ENCODE assay signal across 10 cellular contexts in the genomic region with DNA sequence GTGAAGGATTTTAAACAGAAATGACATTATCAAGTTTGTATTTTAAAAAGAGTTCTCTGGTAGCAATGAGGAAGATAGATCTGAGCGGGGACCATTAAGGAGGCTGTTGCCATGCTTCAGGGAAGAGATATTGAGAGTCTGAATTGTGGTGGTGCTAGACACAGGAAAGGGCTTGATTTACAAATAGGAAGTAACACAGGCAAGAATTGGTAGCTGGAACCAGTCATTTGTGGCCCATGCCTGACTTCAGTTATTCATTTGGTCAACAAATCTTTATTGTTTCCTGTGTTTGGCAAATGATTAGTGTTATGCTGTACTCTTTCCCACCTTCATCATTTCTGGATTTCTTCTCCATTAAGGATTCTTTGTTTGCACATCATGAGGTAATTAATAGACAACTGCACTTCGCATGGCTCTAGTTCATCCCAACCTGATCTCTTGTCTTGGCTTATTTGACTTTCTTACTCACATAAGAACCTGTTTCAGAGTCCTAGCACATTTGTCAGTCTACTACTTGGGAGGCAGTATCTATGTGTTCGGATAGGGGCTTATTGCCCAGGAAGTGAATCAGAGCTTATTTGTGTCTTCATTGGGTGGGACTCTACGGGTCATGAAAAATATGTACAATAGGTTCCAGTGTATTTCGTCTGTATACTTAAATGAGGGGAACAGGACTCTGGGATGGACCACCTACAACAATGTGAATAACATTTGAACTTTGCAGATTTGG. TPM values are rescaled to one million over a fixed set of nuclear protein-coding genes. Genes with fewer than 3 reads are reported as not detected.
DNase-seq lines count a peak whose midpoint lies in the region; ATAC-seq, FAIRE-seq and TF ChIP-seq lines count a peak whose summit lies in the region.
"Had no signal": no experiment of that assay in that cellular context is flagged by ENCODE, and none has a peak within 500 bp of the region (broad histone marks: within the 10 kb centered on the region; RNA-seq: fewer than 3 reads in every experiment).

No MANE protein-coding gene starts in this region.

- H3K4me1 Mint-ChIP-seq in endothelial cell (ENCODE audit: unreplicated experiment) = peaks cover 22% of the 10 kb centered on the region

- no peaks in the 10 kb centered on the region for H3K27me3 Mint-ChIP-seq in endothelial cell (ENCODE audit: unreplicated experiment)

- in situ Hi-C loops in gastrocnemius medialis (cut with MboI; ENCODE audit: low sequenced_read_pairs in 4 of 4) = no loop called here

- H3K9me3 ChIP-seq in gastrocnemius medialis = no peaks in the 10 kb centered on the region

- H3K27ac Mint-ChIP-seq in endothelial cell (ENCODE audit: unreplicated experiment) = peak overlapping the region; percentile 82

- H3K4me3 ChIP-seq in gastrocnemius medialis = no peak overlapping the region

- no peaks in the 10 kb centered on the region for H3K36me3 ChIP-seq in gastrocnemius medialis

- no peaks in the 10 kb centered on the region for H3K27me3 ChIP-seq in gastrocnemius medialis

- peak; percentile 70 for FAIRE-seq in H54 (lab: Jason Lieb, UNC)

- H3K36me3 Mint-ChIP-seq in endothelial cell (ENCODE audit: low read depth, unreplicated experiment) = peaks cover 4% of the 10 kb centered on the region

- peak overlapping the region in 3 of 4 donors; percentile 35 to 53 (median 47) for H3K27ac ChIP-seq in gastrocnemius medialis
- H3K27ac ChIP-seq: HL-60 had no signal

- ATAC-seq in gastrocnemius medialis = no peak
- ATAC-seq: Panc1 had no signal

- intact Hi-C loops in gastrocnemius medialis (cut with DNase I; ENCODE audit: low total_unique reads) = no loop called here

- no peak for DNase-seq in H54 (ENCODE audit: insufficient read length, low spot score)
- peak; percentile 64 for DNase-seq in NOMO-1 treated with dmso at 0.1 percent for 144 hours (lab: John Stamatoyannopoulos, UW; ENCODE audit: unreplicated experiment)
- DNase-seq in endothelial cell (ENCODE audit: low spot score) = no peak
- no peak for DNase-seq in gastrocnemius medialis
- no peak for DNase-seq in iPS-NIHi11 (ENCODE audit: low spot score)
- DNase-seq in GOT3 (lab: John Stamatoyannopoulos, UW) = no peak
- no peak for DNase-seq in activated CD4-positive, alpha-beta T cell treated with anti-CD3 and anti-CD28 coated beads for 1 hour
- no peak for DNase-seq in NCI-H2196 treated with DMSO at 0.1 percent for 48 hours (lab: John Stamatoyannopoulos, UW; ENCODE audit: unreplicated experiment)

- peaks cover 0 to 4% of the 10 kb centered on the region in 2 donors for H3K4me1 ChIP-seq in gastrocnemius medialis

- H3K4me3 Mint-ChIP-seq in endothelial cell (ENCODE audit: unreplicated experiment) = peak overlapping the region; percentile 2

- TF ChIP-seq CTCF in endothelial cell (IDR thresholded peaks at IDR 0.05; ENCODE audit: unreplicated experiment) (no peak), gastrocnemius medialis (IDR thresholded peaks at IDR 0.05 in 4 of 5, conservative IDR thresholded peaks at IDR 0.05 in 1 of 5) (no peak)

- H3K9me3 Mint-ChIP-seq in endothelial cell (ENCODE audit: unreplicated experiment) = no peaks in the 10 kb centered on the region

- TF ChIP-seq POLR2A in H54 (IDR thresholded peaks at IDR 0.05; ENCODE audit: low read depth, low read length) (no peak), gastrocnemius medialis (IDR thresholded peaks at IDR 0.05) (no peak)

RNA-seq across cellular contexts. Expression of a gene that starts 32.3 kb away (rescaled TPM):
- total RNA-seq in endothelial cell (ENCODE audit: unreplicated experiment) (18.8 TPM), gastrocnemius medialis (1 to 10 TPM in 3 of 4 donors, under 1 TPM in 1; 0.41 to 3.6 (median 1.5) TPM)
